In the genomic region with DNA sequence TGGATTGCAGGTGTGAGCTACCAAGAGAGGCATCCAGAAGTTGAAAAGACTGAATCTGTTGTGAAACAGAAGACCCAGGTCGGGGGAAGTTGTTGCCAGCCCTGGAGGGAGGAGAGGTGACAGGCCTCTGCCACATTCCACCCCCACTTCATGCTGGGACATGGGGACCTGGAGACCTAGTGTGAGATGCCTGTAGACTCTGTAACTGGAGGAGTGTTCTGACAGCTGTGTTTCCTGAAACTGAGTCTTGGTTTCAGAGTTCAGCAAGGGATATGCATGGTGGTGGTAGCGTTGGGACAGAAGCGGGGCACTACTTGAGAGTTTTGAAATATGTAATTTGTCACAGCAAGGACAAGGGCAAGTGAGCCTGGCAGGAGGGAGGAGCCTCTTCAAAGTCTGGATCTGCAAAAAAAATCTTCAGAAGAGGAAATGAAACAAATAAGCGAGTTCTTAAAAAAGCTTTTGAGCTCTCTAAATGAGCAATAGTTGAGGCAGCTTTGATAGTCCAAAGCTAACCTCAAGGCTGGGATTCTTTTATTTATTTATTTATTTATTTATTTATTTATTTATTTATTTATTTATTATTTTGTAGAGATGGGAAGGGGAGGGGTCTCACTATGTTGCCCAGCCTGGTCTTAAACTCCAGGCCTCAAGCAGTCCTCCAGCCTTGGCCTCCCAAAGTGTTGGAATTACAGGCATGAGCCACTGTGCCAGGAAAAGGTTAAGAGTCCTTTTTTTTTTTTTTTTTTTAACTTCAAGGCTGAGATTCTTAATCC, we compare ENCODE assay signal across 8 cellular contexts. TPM values are rescaled to one million over a fixed set of nuclear protein-coding genes. Genes with fewer than 3 reads are reported as not detected.
DNase-seq lines count a peak whose midpoint lies in the region; ATAC-seq and TF ChIP-seq lines count a peak whose summit lies in the region.

No MANE protein-coding gene starts in this region.

- H3K27ac ChIP-seq in 22Rv1, result peak overlapping the region; percentile 17

- DNase-seq in SKM-1 treated with dmso at 0.1 percent for 144 hours (lab: John Stamatoyannopoulos, UW; ENCODE audit: unreplicated experiment) (peak; percentile 40), left ventricle myocardium superior (peak; percentile 40), OCI-M2 (lab: John Stamatoyannopoulos, UW; ENCODE audit: unreplicated experiment) (no peak), COR-L47 (lab: John Stamatoyannopoulos, UW) (no peak)
- peak; percentile 63 for DNase-seq in stimulated activated CD8-positive, alpha-beta memory T cell treated with anti-CD3 and anti-CD28 coated beads, Interleukin-4, amount 100 ng/mL, for 48 hours

- no peak for TF ChIP-seq CTCF in 22Rv1 (IDR thresholded peaks at IDR 0.05)

- ATAC-seq in GM18907 (IDR thresholded peaks at IDR 0.05; ENCODE audit: unreplicated experiment), result peak; percentile 87
- peak; percentile 78 for ATAC-seq in HG03025 (IDR thresholded peaks at IDR 0.05; ENCODE audit: low FRiP score, unreplicated experiment)
- ATAC-seq in left ventricle myocardium superior, result peak; percentile 65

- intact Hi-C loops in left ventricle myocardium superior (cut with micrococcal nuclease), result loop anchor here (5.0 kb wide), 1 partner anchor 434 kb away; no protein-coding TSS in a partner anchor

RNA-seq across cellular contexts. Expression of a gene that starts 58.9 kb away (rescaled TPM):
- total RNA-seq in left ventricle myocardium superior, result 22.1 TPM

Comparison
In these comparisons a context has a peak if more than half of its experiments do, and no peak if none do; other contexts are left out.
1. DNase-seq: peak in SKM-1 treated with dmso at 0.1 percent for 144 hours (single experiment), left ventricle myocardium superior (single experiment) and stimulated activated CD8-positive, alpha-beta memory T cell treated with anti-CD3 and anti-CD28 coated beads, Interleukin-4, amount 100 ng/mL, for 48 hours (single experiment); none in OCI-M2 (single experiment) and COR-L47 (single experiment).
2. Peak in every context shown above with its lines, with median percentiles within 50 percentile points of each other: ATAC-seq.